In the genomic region with DNA sequence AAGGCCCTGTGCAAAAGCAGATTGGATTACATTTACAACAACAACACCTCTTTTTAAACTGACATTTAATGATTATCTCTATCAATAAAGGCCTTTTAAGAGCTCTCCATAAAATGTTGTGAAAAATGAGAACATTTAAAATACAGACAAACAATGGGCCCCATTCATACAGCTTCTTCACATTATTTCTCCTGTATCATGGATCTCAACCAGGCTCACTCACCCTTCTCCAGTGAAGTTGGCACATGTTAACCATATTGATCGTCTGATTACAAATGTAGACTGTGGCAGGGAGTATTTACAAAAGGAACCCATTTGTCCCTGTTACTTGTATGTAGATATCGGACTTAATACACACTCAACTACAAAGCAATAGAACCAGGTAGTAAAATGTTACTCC, we compare ENCODE assay signal across 1 cellular context.
TF ChIP-seq lines count a peak whose summit lies in the region.

No MANE protein-coding gene starts in this region.

TF ChIP-seq in GM12878, 131 proteins besides CTCF, POLR2A, EP300 and RAD21:
- TF ChIP-seq POLR2AphosphoS2 (IDR thresholded peaks at IDR 0.05; ENCODE audit: low read depth, low read length) (no peak), SMC3 (IDR thresholded peaks at IDR 0.05; ENCODE audit: borderline replicate concordance, low read length) (no peak), SREBF1 (IDR thresholded peaks at IDR 0.05; ENCODE audit: low read length) (no peak), BRCA1 (IDR thresholded peaks at IDR 0.05; ENCODE audit: low read depth, low read length) (no peak), RFX5 (IDR thresholded peaks at IDR 0.05; ENCODE audit: low read depth, low read length) (no peak), POU2F2 (IDR thresholded peaks at IDR 0.05; ENCODE audit: borderline replicate concordance, low read depth, low read length) (no peak)
- TF ChIP-seq, protein P1, sequence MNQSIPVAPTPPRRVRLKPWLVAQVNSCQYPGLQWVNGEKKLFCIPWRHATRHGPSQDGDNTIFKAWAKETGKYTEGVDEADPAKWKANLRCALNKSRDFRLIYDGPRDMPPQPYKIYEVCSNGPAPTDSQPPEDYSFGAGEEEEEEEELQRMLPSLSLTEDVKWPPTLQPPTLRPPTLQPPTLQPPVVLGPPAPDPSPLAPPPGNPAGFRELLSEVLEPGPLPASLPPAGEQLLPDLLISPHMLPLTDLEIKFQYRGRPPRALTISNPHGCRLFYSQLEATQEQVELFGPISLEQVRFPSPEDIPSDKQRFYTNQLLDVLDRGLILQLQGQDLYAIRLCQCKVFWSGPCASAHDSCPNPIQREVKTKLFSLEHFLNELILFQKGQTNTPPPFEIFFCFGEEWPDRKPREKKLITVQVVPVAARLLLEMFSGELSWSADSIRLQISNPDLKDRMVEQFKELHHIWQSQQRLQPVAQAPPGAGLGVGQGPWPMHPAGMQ (IDR thresholded peaks at IDR 0.05; ENCODE audit: borderline replicate concordance) = no peak
